Comparison of ENCODE assay signal across 19 cellular contexts in the genomic region with DNA sequence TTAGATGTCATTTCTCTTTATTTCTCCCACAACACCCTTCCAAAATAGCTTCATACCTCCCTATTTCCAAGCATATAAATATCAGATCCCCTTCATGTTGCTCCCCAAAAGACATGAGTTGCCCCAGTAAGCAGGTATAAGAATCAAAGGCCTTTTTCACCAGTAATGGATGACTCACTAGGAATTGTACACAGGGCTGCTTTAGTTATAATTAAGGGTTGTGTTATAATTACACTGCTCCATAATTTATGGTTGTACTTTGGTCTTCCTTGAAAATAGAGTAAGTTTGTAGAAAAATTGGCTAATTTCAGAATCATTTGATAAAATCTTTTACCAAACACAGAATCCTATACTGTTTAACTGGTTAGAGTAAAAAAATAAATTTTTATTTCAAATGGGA. TPM values are rescaled to one million over a fixed set of nuclear protein-coding genes. Genes with fewer than 3 reads are reported as not detected.
DNase-seq lines count a peak whose midpoint lies in the region; ATAC-seq and TF ChIP-seq lines count a peak whose summit lies in the region.
"Had no signal": no experiment of that assay in that cellular context is flagged by ENCODE, and none has a peak within 500 bp of the region (broad histone marks: within the 10 kb centered on the region; RNA-seq: fewer than 3 reads in every experiment).

No MANE protein-coding gene starts in this region.

- H3K27me3 ChIP-seq in DND-41 (ENCODE audit: insufficient read depth, low read length, poor library complexity): no peaks in the 10 kb centered on the region
- H3K27me3 ChIP-seq: BLaER1 had no signal

- H3K4me3 ChIP-seq in DND-41 (ENCODE audit: low read depth in 1 of 2, low read length in 2 of 2) (no peak overlapping the region), mucosa of descending colon (no peak overlapping the region)
- H3K4me3 ChIP-seq: A549, BLaER1, GM23338 had no signal

- H3K36me3 ChIP-seq in DND-41 (ENCODE audit: insufficient read depth, low read length) (no peaks in the 10 kb centered on the region), mucosa of descending colon (ENCODE audit: low read depth) (no peaks in the 10 kb centered on the region)
- H3K36me3 ChIP-seq: BLaER1 had no signal

- no peak overlapping the region for H3K27ac ChIP-seq in DND-41 (ENCODE audit: low read length)
- H3K27ac ChIP-seq: 22Rv1, A549, BLaER1 had no signal

- TF ChIP-seq CTCF in DND-41 (IDR thresholded peaks at IDR 0.05; ENCODE audit: borderline replicate concordance, extremely low read depth, low read length, poor library complexity, severe bottlenecking) (no peak), mucosa of descending colon (IDR thresholded peaks at IDR 0.05) (no peak)

- no peaks in the 10 kb centered on the region for H4K20me1 ChIP-seq in DND-41 (ENCODE audit: insufficient read depth, low read length)
- H4K20me1 ChIP-seq: BLaER1 had no signal

- peak overlapping the region; percentile 19; the same call in 1 of the 2 replicates for H2AFZ ChIP-seq in DND-41 (ENCODE audit: low read depth, low read length)
- H2AFZ ChIP-seq: GM23338 had no signal

- intact Hi-C loops in mucosa of descending colon (cut with DNase I, micrococcal nuclease): no loop called here
- intact Hi-C loops in posterior cingulate gyrus (cut with DNase I): no loop called here

- no peaks in the 10 kb centered on the region for H3K79me2 ChIP-seq in DND-41 (ENCODE audit: insufficient read depth, low read length)

- H3K9me3 ChIP-seq in DND-41 (ENCODE audit: insufficient read depth, low read length, severe bottlenecking) (no peaks in the 10 kb centered on the region), mucosa of descending colon (no peaks in the 10 kb centered on the region)
- H3K9me3 ChIP-seq: A549, BLaER1 had no signal

- ATAC-seq in DND-41 (ENCODE audit: insufficient read depth, low read depth) (no peak), mucosa of descending colon (peak; percentile 51), HG02763 (IDR thresholded peaks at IDR 0.05; ENCODE audit: unreplicated experiment) (no peak), HG03196 (IDR thresholded peaks at IDR 0.05; ENCODE audit: unreplicated experiment) (no peak)
- ATAC-seq: A549, GM23338 had no signal

- H3K4me1 ChIP-seq in DND-41 (ENCODE audit: insufficient read depth, low read length): peaks cover 11% of the 10 kb centered on the region
- peaks cover 6% of the 10 kb centered on the region for H3K4me1 ChIP-seq in mucosa of descending colon (ENCODE audit: low read depth)
- H3K4me1 ChIP-seq: BLaER1 had no signal

- H3K4me2 ChIP-seq in DND-41 (ENCODE audit: insufficient read depth, low read length): no peak overlapping the region
- H3K4me2 ChIP-seq: A549, BLaER1, GM23338 had no signal

- DNase-seq in NCI-H1105 treated with DMSO at 0.1 percent for 48 hours (lab: John Stamatoyannopoulos, UW) (peak; percentile 9), NCI-H1105 (lab: John Stamatoyannopoulos, UW) (no peak), DND-41 (no peak), NCI-H146 treated with DMSO at 0.1 percent for 48 hours (lab: John Stamatoyannopoulos, UW; ENCODE audit: unreplicated experiment) (peak; percentile 43), mucosa of descending colon (no peak), posterior cingulate gyrus (no peak)
- DNase-seq: AML-193; CD4-positive, alpha-beta memory T cell; DMS153; DMS79; GF-D8; HCEC 1CT; HFFc6 had no signal

- no peak overlapping the region for H3K9ac ChIP-seq in DND-41 (ENCODE audit: low read depth, low read length)
- H3K9ac ChIP-seq: BLaER1 had no signal

RNA-seq across cellular contexts. Expression of a gene that starts 8.8 kb away (rescaled TPM):
- under 1 TPM in 2 of 3 donors, not detected in 1; 0.10 to 0.63 TPM for total RNA-seq in mucosa of descending colon
- total RNA-seq: CD4-positive, alpha-beta memory T cell; HFFc6 had no signal

Comparison
In these comparisons a context has a peak if more than half of its experiments do, and no peak if none do; other contexts are left out.
1. DNase-seq: peak in NCI-H1105 treated with DMSO at 0.1 percent for 48 hours (single experiment) and NCI-H146 treated with DMSO at 0.1 percent for 48 hours (single experiment); none in NCI-H1105 (single experiment), DND-41 (single experiment), mucosa of descending colon (0 of 3) and posterior cingulate gyrus (0 of 10).